Comparison of ENCODE assay signal across 29 cellular contexts in the genomic region with DNA sequence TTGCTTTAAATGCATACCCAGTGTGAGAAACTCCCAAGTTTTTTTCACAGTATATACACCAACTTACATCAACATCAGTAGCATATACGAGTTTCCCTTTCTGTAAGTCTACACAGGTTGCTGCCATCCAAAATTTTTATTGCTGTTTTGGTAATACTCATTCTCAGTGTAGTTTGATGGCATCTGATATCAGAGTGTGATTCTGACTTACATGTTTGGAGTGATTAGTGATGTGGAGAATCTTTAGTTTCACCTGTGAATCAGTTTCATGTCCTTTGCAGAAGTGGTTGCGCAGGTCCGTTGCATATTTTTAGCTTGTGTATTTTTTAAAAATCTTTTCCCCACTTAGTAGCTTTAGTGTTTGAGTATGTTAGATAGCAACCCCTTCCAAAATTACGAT. TPM values are rescaled to one million over a fixed set of nuclear protein-coding genes. Genes with fewer than 3 reads are reported as not detected.
"Had no signal": no experiment of that assay in that cellular context is flagged by ENCODE, and none has a peak within 500 bp of the region (broad histone marks: within the 10 kb centered on the region; RNA-seq: fewer than 3 reads in every experiment).

No MANE protein-coding gene starts in this region.

- H3K27ac ChIP-seq: adrenal gland, SJCRH30, SK-N-MC, WERI-Rb-1 had no signal

- H3K4me1 ChIP-seq: adrenal gland, SJCRH30 had no signal

- ATAC-seq: activated CD8-positive, alpha-beta T cell treated with anti-CD3 and anti-CD28 coated beads for 36 hours; activated naive CD4-positive, alpha-beta T cell treated with anti-CD3 and anti-CD28 coated beads, Interleukin-2, amount 50 U/mL, for 72 hours; Panc1 had no signal

- H3K27me3 ChIP-seq: adrenal gland, MG63 had no signal

- DNase-seq: activated CD4-positive, alpha-beta T cell treated with anti-CD3 and anti-CD28 coated beads, Interleukin-2, amount 10 ng/mL, durations not matched to agents 24 days and 14 days; activated CD4-positive, alpha-beta T cell treated with anti-CD3 and anti-CD28 coated beads, Interleukin-2, amount 50 U/mL, for 4 hours; activated CD8-positive, alpha-beta T cell treated with anti-CD3 and anti-CD28 coated beads for 36 hours; activated gamma-delta T cell; activated naive CD4-positive, alpha-beta T cell treated with Interleukin-2 at 50 U/mL for 16 hours; activated T-cell treated with anti-CD3 and anti-CD28 coated beads, Interleukin-2, amount 50 U/mL, for 24 hours; adrenal gland; caudate nucleus; cerebellar nuclear complex; cortex of kidney; MG63; NCI-H1092; NCI-H146; NCI-H187; NCI-H2029 treated with DMSO at 0.1 percent for 48 hours; NCI-H2107; NCI-H2171; NCI-H510A; NCI-H526; NCI-H748 treated with DMSO at 0.1 percent for 48 hours; NK-92 treated with Interleukin-12 subunit alpha and Interleukin-12 subunit beta, amount 100 ng/mL, for 24 hours; SHP77; SJCRH30; T1000; WERI-Rb-1 had no signal

- H3K9me3 ChIP-seq: adrenal gland, MG63, SJCRH30 had no signal

- FAIRE-seq: bronchial epithelial cell had no signal

- H3K36me3 ChIP-seq: adrenal gland, MG63, SJCRH30, WERI-Rb-1 had no signal

- H3K4me3 ChIP-seq: adrenal gland, MG63, SJCRH30, SK-N-MC had no signal

RNA-seq across cellular contexts. Expression of a gene that starts 50.1 kb away (rescaled TPM):
- total RNA-seq: SJCRH30 had no signal
